In the genomic region with DNA sequence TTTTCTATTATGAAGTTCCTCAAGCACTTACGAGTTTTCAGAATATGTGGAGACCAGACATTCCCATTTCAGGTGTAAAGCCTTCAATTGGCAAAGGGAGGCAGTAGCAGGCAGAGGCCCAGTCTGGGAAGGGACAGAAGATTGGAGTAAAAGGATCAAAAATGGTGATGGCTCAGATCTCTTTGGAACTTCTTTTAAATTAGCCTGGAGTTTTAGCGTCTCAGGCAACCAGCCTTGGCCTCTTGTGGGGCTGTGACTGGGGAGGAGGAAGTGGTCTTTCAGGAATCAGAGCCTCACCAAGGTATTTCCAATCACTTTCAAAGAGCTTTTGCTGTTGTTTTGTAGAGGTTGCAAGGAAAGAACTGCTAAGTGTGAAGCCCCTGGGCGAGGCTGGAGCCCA, we compare ENCODE assay signal across 21 cellular contexts.
"Had no signal": no experiment of that assay in that cellular context is flagged by ENCODE, and none has a peak within 500 bp of the region (broad histone marks: within the 10 kb centered on the region; RNA-seq: fewer than 3 reads in every experiment).

No MANE protein-coding gene starts in this region.

- H3K36me3 ChIP-seq: colonic mucosa, heart right ventricle, thoracic aorta, upper lobe of right lung had no signal

- H3K27me3 ChIP-seq: colonic mucosa, heart right ventricle, upper lobe of right lung had no signal

- H3K4me1 ChIP-seq: colonic mucosa, parathyroid adenoma had no signal

- H3K36me3 Mint-ChIP-seq: immature natural killer cell; memory B cell; naive thymus-derived CD8-positive, alpha-beta T cell; stimulated activated memory B cell treated with anti-CD40 and anti-IgM and Interleukin-4, amounts not matched to agents 10 μg/mL and 1 μg/mL and 100 μg/mL, for 72 hours had no signal

- H3K9me3 Mint-ChIP-seq: activated CD4-positive, alpha-beta T cell treated with anti-CD3 and anti-CD28 coated beads, Interleukin-2, amount 10 ng/mL, durations not matched to agents 7 days and 5 days; activated T-cell treated with anti-CD3 and anti-CD28 coated beads, Interleukin-2, amount 50 U/mL, for 24 hours; activated T-helper 2 cell treated with anti-CD3 and anti-CD28 coated beads, Interferon-gamma antibody, Interleukin-2, Interleukin-4, amounts not matched to agents 10 μg/mL and 5 μg/mL and 100 μg/mL, durations not matched to agents 14 hours and 24 hours and 36 hours; immature natural killer cell; memory B cell; stimulated activated memory B cell treated with anti-CD40 and anti-IgM and Interleukin-4, amounts not matched to agents 10 μg/mL and 1 μg/mL and 100 μg/mL, for 72 hours had no signal

- H3K27ac Mint-ChIP-seq: activated CD4-positive, alpha-beta T cell treated with anti-CD3 and anti-CD28 coated beads, Interleukin-2, amount 10 ng/mL, durations not matched to agents 7 days and 5 days; activated CD8-positive, alpha-beta T cell treated with anti-CD3 and anti-CD28 coated beads, Interleukin-2, amount 10 ng/mL, durations not matched to agents 7 days and 5 days; activated T-cell treated with anti-CD3 and anti-CD28 coated beads, Interleukin-2, amount 50 U/mL, for 24 hours; activated T-helper 2 cell treated with anti-CD3 and anti-CD28 coated beads, Interferon-gamma antibody, Interleukin-2, Interleukin-4, amounts not matched to agents 10 μg/mL and 5 μg/mL and 100 μg/mL, durations not matched to agents 14 hours and 24 hours and 36 hours; immature natural killer cell; memory B cell; naive thymus-derived CD8-positive, alpha-beta T cell had no signal

- H3K4me3 ChIP-seq: colonic mucosa, heart right ventricle, thoracic aorta, upper lobe of right lung had no signal

- H3K9me3 ChIP-seq: colonic mucosa, heart right ventricle, thoracic aorta, upper lobe of right lung had no signal

- H2AFZ ChIP-seq: parathyroid adenoma had no signal

- H3K27ac ChIP-seq: colonic mucosa, heart right ventricle, parathyroid adenoma, thoracic aorta had no signal

- H3K79me2 ChIP-seq: parathyroid adenoma had no signal

- H3K9ac ChIP-seq: parathyroid adenoma had no signal

- H3K4me3 Mint-ChIP-seq: activated CD4-positive, alpha-beta T cell treated with anti-CD3 and anti-CD28 coated beads, Interleukin-2, amount 10 ng/mL, durations not matched to agents 7 days and 5 days; activated CD8-positive, alpha-beta T cell treated with anti-CD3 and anti-CD28 coated beads, Interleukin-2, amount 10 ng/mL, durations not matched to agents 7 days and 5 days; activated T-cell treated with anti-CD3 and anti-CD28 coated beads, Interleukin-2, amount 50 U/mL, for 24 hours; brain; immature natural killer cell; memory B cell; naive thymus-derived CD8-positive, alpha-beta T cell; stimulated activated memory B cell treated with anti-CD40 and anti-IgM and Interleukin-4, amounts not matched to agents 10 μg/mL and 1 μg/mL and 100 μg/mL, for 72 hours had no signal

- DNase-seq: activated CD4-positive, alpha-beta T cell treated with anti-CD3 and anti-CD28 coated beads, Interleukin-2, amount 10 ng/mL, durations not matched to agents 7 days and 5 days; activated CD8-positive, alpha-beta T cell treated with anti-CD3 and anti-CD28 coated beads, Interleukin-2, amount 10 ng/mL, durations not matched to agents 7 days and 5 days; activated naive CD4-positive, alpha-beta T cell treated with Interleukin-2 at 50 U/mL for 16 hours; activated T-cell treated with anti-CD3 and anti-CD28 coated beads, Interleukin-2, amount 50 U/mL, for 24 hours; anterior cingulate cortex; central memory CD4-positive, alpha-beta T cell; colonic mucosa; heart right ventricle; immature natural killer cell; left ventricle myocardium superior; naive thymus-derived CD8-positive, alpha-beta T cell; stimulated activated CD4-positive, alpha-beta T cell treated with anti-CD3 and anti-CD28 coated beads, Interleukin-4, amount 100 ng/mL, for 4 hours; T1000; upper lobe of right lung had no signal

- H3K4me1 Mint-ChIP-seq: immature natural killer cell; memory B cell; naive thymus-derived CD8-positive, alpha-beta T cell had no signal

- ATAC-seq: activated CD4-positive, CD25-positive, alpha-beta regulatory T cell treated with anti-CD3 and anti-CD28 coated beads, Interleukin-2, amount 50 U/mL, for 24 hours; activated CD8-positive, alpha-beta T cell treated with anti-CD3 and anti-CD28 coated beads, Interleukin-2, amount 10 ng/mL, durations not matched to agents 7 days and 5 days; heart right ventricle; left ventricle myocardium superior; naive thymus-derived CD8-positive, alpha-beta T cell; stimulated activated memory B cell treated with anti-CD40 and anti-IgM and Interleukin-4, amounts not matched to agents 10 μg/mL and 1 μg/mL and 100 μg/mL, for 72 hours; upper lobe of right lung had no signal
